In the genomic region with DNA sequence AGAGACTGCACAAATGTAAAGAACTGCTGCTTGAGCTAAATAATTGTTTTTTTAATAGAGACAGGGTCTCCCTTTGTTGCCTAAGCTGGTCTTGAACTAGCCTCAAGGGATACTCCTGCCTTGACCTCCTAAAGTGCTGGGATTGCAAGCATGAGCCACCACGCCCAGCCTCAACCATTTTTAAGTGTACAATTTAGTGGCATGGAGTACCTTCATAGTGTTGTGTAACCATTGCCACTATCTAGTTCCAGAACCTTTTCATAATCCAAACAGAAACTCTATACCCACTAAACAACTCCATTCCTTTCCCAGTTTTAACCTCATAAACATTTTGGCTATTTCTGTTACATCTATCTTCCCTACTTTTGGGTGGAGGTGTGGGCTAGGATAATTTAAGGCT, we compare ENCODE assay signal across 23 cellular contexts. TPM values are rescaled to one million over a fixed set of nuclear protein-coding genes. Genes with fewer than 3 reads are reported as not detected.
A peak's percentile ranks its signal among the peaks of the same experiment; 100 is the strongest.
DNase-seq lines count a peak whose midpoint lies in the region; ATAC-seq, FAIRE-seq and TF ChIP-seq lines count a peak whose summit lies in the region.
"Had no signal": no experiment of that assay in that cellular context is flagged by ENCODE, and none has a peak within 500 bp of the region (broad histone marks: within the 10 kb centered on the region; RNA-seq: fewer than 3 reads in every experiment).

No MANE protein-coding gene starts in this region.

- POLR2A ChIA-PET in CD4-positive, alpha-beta memory T cell (lab: Charles Lee; ENCODE audit: partially characterized antibody) = no interaction called here
- POLR2A ChIA-PET in IMR-90 (lab: Charles Lee; ENCODE audit: unreplicated experiment) = no interaction called here

- peaks cover 33% of the 10 kb centered on the region for H3K9me1 ChIP-seq in IMR-90 (ENCODE audit: insufficient read depth, low read length)

- H3K4me1 ChIP-seq in CD4-positive, alpha-beta memory T cell (ENCODE audit: insufficient read depth, low read length) = peaks cover 99% of the 10 kb centered on the region
- peaks cover 24% of the 10 kb centered on the region for H3K4me1 ChIP-seq in IMR-90 (ENCODE audit: control insufficient read depth, insufficient read depth, low read length)
- H3K4me1 ChIP-seq in psoas muscle = peaks cover 99% of the 10 kb centered on the region
- H3K4me1 ChIP-seq in small intestine (ENCODE audit: control insufficient read depth in 2 of 2, insufficient read depth in 1 of 2, low read depth in 1 of 2, low read length in 1 of 2) = peaks cover 6 to 10% of the 10 kb centered on the region in 2 donors

- no peak overlapping the region for H3K4me3 ChIP-seq in CD4-positive, alpha-beta memory T cell (ENCODE audit: low read length in 2 of 2)
- H3K4me3 ChIP-seq in IMR-90 (ENCODE audit: insufficient read depth, low read depth, low read length) (no peak overlapping the region), psoas muscle (peak overlapping the region; percentile 26), small intestine (ENCODE audit: low read depth in 1 of 2, low read length in 2 of 2) (no peak overlapping the region)
- H3K4me3 ChIP-seq: cardiac muscle cell, right atrium auricular region, SK-N-MC had no signal

- no peak for TF ChIP-seq CTCF in IMR-90 (conservative IDR thresholded peaks at IDR 0.05; ENCODE audit: low read depth, low read length)
- TF ChIP-seq CTCF in chondrocyte (IDR thresholded peaks at IDR 0.05) = no peak
- no peak for TF ChIP-seq CTCF in psoas muscle (IDR thresholded peaks at IDR 0.05)

- in situ Hi-C loops in IMR-90 (cut with MboI; ENCODE audit: low sequenced_read_pairs) = no loop called here

- H3K79me1 ChIP-seq in IMR-90 (ENCODE audit: low read depth in 1 of 2, low read length in 2 of 2) = peaks cover 0 to 42% of the 10 kb centered on the region in 2 experiments; a peak in 3 of 4 replicates

- H4K20me1 ChIP-seq in IMR-90 (ENCODE audit: insufficient read depth, low read length) = peaks cover 98% of the 10 kb centered on the region

- peak overlapping the region in 4 of 7 donors; percentile 36 to 50 (median 44) for H3K27ac Mint-ChIP-seq in CD4-positive, alpha-beta memory T cell
- H3K27ac Mint-ChIP-seq in chondrocyte (ENCODE audit: unreplicated experiment) = peak overlapping the region; percentile 1
- H3K27ac Mint-ChIP-seq: activated naive CD8-positive, alpha-beta T cell treated with anti-CD3 and anti-CD28 coated beads, Interleukin-2, amount 10 ng/mL, durations not matched to agents 7 days and 5 days had no signal

- no peak overlapping the region for H3K9ac ChIP-seq in IMR-90 (ENCODE audit: low read depth, low read length)

- intact Hi-C loops in CD4-positive, alpha-beta memory T cell (cut with micrococcal nuclease) = no loop called here
- intact Hi-C loops in IMR-90 (cut with micrococcal nuclease) = loop anchor here (5.0 kb wide), 1 partner anchor 114 kb away; no protein-coding TSS in a partner anchor
- intact Hi-C loops in psoas muscle (cut with DNase I) = loop anchor here in 1 of 2 donors (5.0 kb wide), 1 partner anchor 114 kb away; no protein-coding TSS in a partner anchor

- peak overlapping the region in 3 of 8 donors; percentile 17 to 61 (median 26) for H3K4me3 Mint-ChIP-seq in CD4-positive, alpha-beta memory T cell
- no peak overlapping the region for H3K4me3 Mint-ChIP-seq in chondrocyte (ENCODE audit: unreplicated experiment)
- H3K4me3 Mint-ChIP-seq: activated naive CD8-positive, alpha-beta T cell treated with anti-CD3 and anti-CD28 coated beads, Interleukin-2, amount 10 ng/mL, durations not matched to agents 7 days and 5 days had no signal

- no peak overlapping the region for H2BK120ac ChIP-seq in IMR-90 (ENCODE audit: low read depth, low read length)

- no peaks in the 10 kb centered on the region for H3K27me3 ChIP-seq in CD4-positive, alpha-beta memory T cell (ENCODE audit: insufficient read depth, low read length)
- H3K27me3 ChIP-seq in IMR-90 (ENCODE audit: control insufficient read depth, insufficient read depth, low read length) (no peaks in the 10 kb centered on the region), psoas muscle (ENCODE audit: insufficient read depth in 3 of 3, low read length in 2 of 3) (no peaks in the 10 kb centered on the region), small intestine (ENCODE audit: control insufficient read depth in 2 of 2, insufficient read depth in 2 of 2, low read length in 2 of 2) (no peaks in the 10 kb centered on the region)
- H3K27me3 ChIP-seq: cardiac muscle cell, right atrium auricular region had no signal

- dilution Hi-C loops in IMR-90 (cut with HindIII; ENCODE audit: low sequenced_read_pairs, unreplicated experiment) = no loop called here

- H3K4ac ChIP-seq in IMR-90 (ENCODE audit: low read depth, low read length) = no peak overlapping the region

- WGBS in IMR-90 (ENCODE audit: extremely low coverage in 2 of 2, insufficient read length in 1 of 2), 2 experiments = no CpG with 5 or more reads among the region's 1 CpG
- 27 to 37% (median 32%) methylated on average over 1 of the region's 1 CpG for WGBS in psoas muscle, 3 donors
- WGBS in small intestine, 3 donors = 71 to 82% (median 74%) methylated on average over 1 of the region's 1 CpG

- TF ChIP-seq POLR2A in IMR-90 (IDR thresholded peaks at IDR 0.05; ENCODE audit: low read depth, low read length) = no peak

- TF ChIP-seq RAD21 in IMR-90 (IDR thresholded peaks at IDR 0.05; ENCODE audit: low read length) = no peak

- H3K9me3 Mint-ChIP-seq in CD4-positive, alpha-beta memory T cell = peaks cover 0 to 2% (median 0%) of the 10 kb centered on the region in 8 donors
- no peaks in the 10 kb centered on the region for H3K9me3 Mint-ChIP-seq in chondrocyte (ENCODE audit: low read depth)
- H3K9me3 Mint-ChIP-seq: activated naive CD8-positive, alpha-beta T cell treated with anti-CD3 and anti-CD28 coated beads, Interleukin-2, amount 10 ng/mL, durations not matched to agents 7 days and 5 days had no signal

- H2AK9ac ChIP-seq in IMR-90 (replicated peaks; ENCODE audit: low read depth, low read length, poor library complexity) = no peak overlapping the region

- no peak overlapping the region for H4K8ac ChIP-seq in IMR-90 (ENCODE audit: low read depth in 2 of 2, low read length in 2 of 2)

- BruUV-seq in IMR-90 (replicated peaks; lab: Mats Ljungman, UMichigan) = no TSS peak

- H3K18ac ChIP-seq in IMR-90 (ENCODE audit: low read depth, low read length) = no peak overlapping the region

- no peak overlapping the region for H2AK5ac ChIP-seq in IMR-90 (ENCODE audit: low read depth, low read length)

- ATAC-seq in IMR-90 (ENCODE audit: low read depth) (peak; percentile 47), psoas muscle (peak; percentile 75 to 91 (median 83)), HG03039 (IDR thresholded peaks at IDR 0.05; ENCODE audit: unreplicated experiment) (no peak)
- ATAC-seq: PC-3 had no signal

- peaks cover 66 to 98% (median 83%) of the 10 kb centered on the region in 4 donors for H3K4me1 Mint-ChIP-seq in CD4-positive, alpha-beta memory T cell
- H3K4me1 Mint-ChIP-seq in chondrocyte (ENCODE audit: low read depth) = peaks cover 78% of the 10 kb centered on the region

- H3K27me3 Mint-ChIP-seq in CD4-positive, alpha-beta memory T cell = no peaks in the 10 kb centered on the region
- no peaks in the 10 kb centered on the region for H3K27me3 Mint-ChIP-seq in chondrocyte (ENCODE audit: low read depth)
- H3K27me3 Mint-ChIP-seq: activated naive CD8-positive, alpha-beta T cell treated with anti-CD3 and anti-CD28 coated beads, Interleukin-2, amount 10 ng/mL, durations not matched to agents 7 days and 5 days had no signal

- no peak overlapping the region for H3K27ac ChIP-seq in CD4-positive, alpha-beta memory T cell (ENCODE audit: low read depth, low read length)
- peak overlapping the region; percentile 58; the same call in 1 of the 2 replicates for H3K27ac ChIP-seq in IMR-90 (ENCODE audit: insufficient read depth, low read length)
- H3K27ac ChIP-seq in psoas muscle = peak overlapping the region; percentile 74
- H3K27ac ChIP-seq in small intestine (ENCODE audit: low read depth in 1 of 2, low read length in 1 of 2) = no peak overlapping the region
- H3K27ac ChIP-seq: cardiac muscle cell, right atrium auricular region, SK-N-MC had no signal

- no peaks in the 10 kb centered on the region for H3K36me3 ChIP-seq in CD4-positive, alpha-beta memory T cell (ENCODE audit: insufficient read depth, low read length)
- H3K36me3 ChIP-seq in IMR-90 (ENCODE audit: control insufficient read depth, insufficient read depth, low read length) (peaks cover 16% of the 10 kb centered on the region), psoas muscle (ENCODE audit: insufficient read depth in 1 of 2, low read depth in 1 of 2) (peaks cover 0 to 26% of the 10 kb centered on the region in 2 donors), small intestine (ENCODE audit: control insufficient read depth in 2 of 2, insufficient read depth in 2 of 2, low read length in 2 of 2) (peaks cover 0 to 3% of the 10 kb centered on the region in 2 donors)
- H3K36me3 ChIP-seq: cardiac muscle cell, right atrium auricular region had no signal

- DNase-seq in CD4-positive, alpha-beta memory T cell = no peak
- DNase-seq in IMR-90 = peak; percentile 36
- no peak for DNase-seq in chondrocyte (ENCODE audit: low spot score)
- DNase-seq in psoas muscle = no peak
- DNase-seq in NCI-H1417 (lab: John Stamatoyannopoulos, UW) = no peak
- no peak for DNase-seq in small intestine
- no peak for DNase-seq in NCI-H1048 (lab: John Stamatoyannopoulos, UW)
- DNase-seq: activated CD4-positive, alpha-beta T cell treated with anti-CD3 and anti-CD28 coated beads for 48 hours; activated naive CD8-positive, alpha-beta T cell treated with anti-CD3 and anti-CD28 coated beads, Interleukin-2, amount 10 ng/mL, durations not matched to agents 7 days and 5 days; activated T-cell treated with anti-CD3 and anti-CD28 coated beads for 4 hours; effector memory CD4-positive, alpha-beta T cell; hypothalamus; kidney; NCI-H2081 treated with DMSO at 0.1 percent for 48 hours; NCI-H526; PC-3; stimulated activated CD4-positive, alpha-beta T cell treated with anti-CD3 and anti-CD28 coated beads, Interleukin-1b, Interleukin-23, amount 100 ng/mL, for 48 hours had no signal

- H2BK15ac ChIP-seq in IMR-90 (ENCODE audit: low read depth, low read length) = no peak overlapping the region

- H3K23ac ChIP-seq in IMR-90 (ENCODE audit: low read depth, low read length) = no peak overlapping the region

- H2AFZ ChIP-seq in IMR-90 (replicated peaks; ENCODE audit: low read length, poor library complexity) = no peak overlapping the region

- no peak overlapping the region for H3K56ac ChIP-seq in IMR-90 (ENCODE audit: extremely low read depth, insufficient read depth, low read length)

- no peak overlapping the region for H4K91ac ChIP-seq in IMR-90 (ENCODE audit: insufficient read depth, low read depth, low read length)

- no peaks in the 10 kb centered on the region for H3K9me3 ChIP-seq in CD4-positive, alpha-beta memory T cell (ENCODE audit: control insufficient read depth in 1 of 2, low read length in 2 of 2)
- no peaks in the 10 kb centered on the region for H3K9me3 ChIP-seq in IMR-90 (ENCODE audit: control insufficient read depth, insufficient read depth, low read length)
- H3K9me3 ChIP-seq in psoas muscle = no peaks in the 10 kb centered on the region
- no peaks in the 10 kb centered on the region for H3K9me3 ChIP-seq in small intestine (ENCODE audit: control insufficient read depth, low read depth)
- H3K9me3 ChIP-seq: right atrium auricular region had no signal

- CTCF ChIA-PET in CD4-positive, alpha-beta memory T cell (lab: Charles Lee; ENCODE audit: partially characterized antibody) = interaction anchor here (1.1 to 2.3 kb wide), 4 partner anchors 24 to 220 kb away, joined by 4 to 18 read pairs (median 7); no protein-coding TSS in a partner anchor
- CTCF ChIA-PET in IMR-90 (lab: Yijun Ruan, JAX) = no interaction called here

- no peak overlapping the region for H2BK5ac ChIP-seq in IMR-90 (ENCODE audit: low read depth, low read length, poor library complexity, severe bottlenecking)

- H3K36me3 Mint-ChIP-seq in CD4-positive, alpha-beta memory T cell = peaks cover 14 to 49% of the 10 kb centered on the region in 2 donors
- H3K36me3 Mint-ChIP-seq in chondrocyte (ENCODE audit: low read depth) = peaks cover 5% of the 10 kb centered on the region

- H4K5ac ChIP-seq in IMR-90 (ENCODE audit: low read depth, low read length) = no peak overlapping the region

- FAIRE-seq in small intestine (lab: Jason Lieb, UNC) = no peak
- FAIRE-seq: D721Med, G401.6, kidney had no signal

- H3K4me2 ChIP-seq in IMR-90 (ENCODE audit: low read depth, low read length) = peak overlapping the region; percentile 14; the same call in 1 of the 2 replicates

- no peak overlapping the region for H3K14ac ChIP-seq in IMR-90 (replicated peaks; ENCODE audit: low read depth, low read length)

- H2BK20ac ChIP-seq in IMR-90 (ENCODE audit: low read depth, low read length) = no peak overlapping the region

RNA-seq across cellular contexts. Expression of gene EIF4H, which starts 6.7 kb away (rescaled TPM):
- total RNA-seq in CD4-positive, alpha-beta memory T cell = 100 to 1,000 TPM; 167 to 168 TPM
- polyA plus RNA-seq in CD4-positive, alpha-beta memory T cell = 100 to 1,000 TPM; 225 to 316 TPM
- total RNA-seq in IMR-90 (2012; rRNA removed) (241 and 269 TPM in 2 replicates), chondrocyte (209 to 219 TPM (median 217 TPM) in 3 replicates), psoas muscle (100 to 1,000 TPM; 223 to 327 (median 284) TPM)
- polyA plus RNA-seq in IMR-90 (2012; rRNA removed) (292 and 321 TPM in 2 replicates), psoas muscle (100 to 1,000 TPM; 196 to 263 (median 221) TPM), small intestine (100 to 1,000 TPM; 158 to 229 (median 162) TPM)
- polyA plus RNA-seq in IMR-90 (2012; cell fraction: cytosol; rRNA removed) = 244 and 296 TPM in 2 replicates
- 160 and 211 TPM in 2 replicates for polyA plus RNA-seq in IMR-90 (2012; cell fraction: nucleus; rRNA removed; ENCODE audit: low replicate concordance)

RNA-seq across cellular contexts. Expression of gene LAT2, which starts 28.9 kb away (rescaled TPM):
- 1 to 10 TPM; 2.7 to 2.8 TPM for total RNA-seq in CD4-positive, alpha-beta memory T cell
- polyA plus RNA-seq in CD4-positive, alpha-beta memory T cell = 1 to 10 TPM; 1.6 to 3.6 TPM
- under 0.01 and 0.36 TPM in 2 replicates for total RNA-seq in IMR-90 (2012; rRNA removed)
- polyA plus RNA-seq in IMR-90 (2012; rRNA removed) = 0.50 and 0.77 TPM in 2 replicates
- 0.41 and 0.60 TPM in 2 replicates for polyA plus RNA-seq in IMR-90 (2012; cell fraction: cytosol; rRNA removed)
- 3.3 and 4.1 TPM in 2 replicates for polyA plus RNA-seq in IMR-90 (2012; cell fraction: nucleus; rRNA removed; ENCODE audit: low replicate concordance)
- total RNA-seq in chondrocyte = 0.56 to 1.5 TPM (median 1.2 TPM) in 3 replicates
- total RNA-seq in psoas muscle = 1 to 10 TPM; 1.9 to 3.3 (median 2.7) TPM
- polyA plus RNA-seq in psoas muscle = 1 to 10 TPM; 1.2 to 3.4 (median 2.9) TPM
- polyA plus RNA-seq in small intestine = 1 to 10 TPM; 2.9 to 5.9 (median 5.8) TPM

Comparison
In these comparisons a context has a peak if more than half of its experiments do, and no peak if none do; other contexts are left out.
1. H3K27ac ChIP-seq: peak in IMR-90 (single experiment) and psoas muscle (single experiment); none in CD4-positive, alpha-beta memory T cell (single experiment) and small intestine (0 of 2).